Comparison of ENCODE assay signal across 1 cellular context in the genomic region with DNA sequence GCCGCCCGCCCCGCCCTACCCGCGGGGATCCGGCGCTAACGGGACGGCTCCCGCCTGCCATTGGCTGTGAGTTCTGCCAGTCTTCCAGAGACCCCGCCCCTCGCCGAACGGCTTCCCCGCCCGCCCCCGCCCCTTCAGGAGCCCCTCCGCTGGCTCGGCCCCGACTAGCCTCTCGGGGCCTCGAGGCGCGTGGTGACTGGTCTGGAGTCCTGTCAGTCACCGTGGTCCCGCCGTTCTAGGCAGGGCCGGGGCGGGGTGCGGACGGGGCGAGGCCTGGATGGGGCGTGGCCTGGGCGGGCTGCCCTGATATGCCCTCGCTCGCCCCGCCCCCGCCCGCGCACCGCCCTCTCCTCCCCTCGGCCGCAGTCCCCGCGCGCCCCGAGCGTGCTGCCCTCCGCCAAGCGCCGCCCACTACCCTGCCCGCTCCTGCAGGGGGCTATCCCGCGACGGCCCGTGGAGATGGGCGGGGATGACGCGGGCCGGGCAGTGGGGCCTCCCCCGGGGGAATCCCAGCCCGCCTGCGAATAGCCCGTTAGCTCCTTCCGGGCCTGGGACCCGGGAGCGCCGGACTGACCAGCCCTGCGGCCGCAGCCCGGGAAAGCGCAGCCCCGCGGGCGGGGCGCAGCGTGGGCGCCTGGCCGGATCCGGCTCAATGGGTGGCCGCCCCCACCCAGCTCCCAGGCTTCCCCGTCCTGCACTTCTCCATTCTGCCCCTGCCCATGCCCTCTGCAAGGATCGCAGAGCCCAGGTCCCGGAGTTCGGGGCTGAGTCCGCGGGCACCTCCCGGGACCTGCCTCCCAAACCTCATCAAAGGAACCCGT.
TF ChIP-seq lines count a peak whose summit lies in the region.

No MANE protein-coding gene starts in this region.

TF ChIP-seq in HepG2, 621 proteins besides CTCF, POLR2A, EP300 and RAD21 (continued from another document and continues in another):
- TF ChIP-seq, protein P1, sequence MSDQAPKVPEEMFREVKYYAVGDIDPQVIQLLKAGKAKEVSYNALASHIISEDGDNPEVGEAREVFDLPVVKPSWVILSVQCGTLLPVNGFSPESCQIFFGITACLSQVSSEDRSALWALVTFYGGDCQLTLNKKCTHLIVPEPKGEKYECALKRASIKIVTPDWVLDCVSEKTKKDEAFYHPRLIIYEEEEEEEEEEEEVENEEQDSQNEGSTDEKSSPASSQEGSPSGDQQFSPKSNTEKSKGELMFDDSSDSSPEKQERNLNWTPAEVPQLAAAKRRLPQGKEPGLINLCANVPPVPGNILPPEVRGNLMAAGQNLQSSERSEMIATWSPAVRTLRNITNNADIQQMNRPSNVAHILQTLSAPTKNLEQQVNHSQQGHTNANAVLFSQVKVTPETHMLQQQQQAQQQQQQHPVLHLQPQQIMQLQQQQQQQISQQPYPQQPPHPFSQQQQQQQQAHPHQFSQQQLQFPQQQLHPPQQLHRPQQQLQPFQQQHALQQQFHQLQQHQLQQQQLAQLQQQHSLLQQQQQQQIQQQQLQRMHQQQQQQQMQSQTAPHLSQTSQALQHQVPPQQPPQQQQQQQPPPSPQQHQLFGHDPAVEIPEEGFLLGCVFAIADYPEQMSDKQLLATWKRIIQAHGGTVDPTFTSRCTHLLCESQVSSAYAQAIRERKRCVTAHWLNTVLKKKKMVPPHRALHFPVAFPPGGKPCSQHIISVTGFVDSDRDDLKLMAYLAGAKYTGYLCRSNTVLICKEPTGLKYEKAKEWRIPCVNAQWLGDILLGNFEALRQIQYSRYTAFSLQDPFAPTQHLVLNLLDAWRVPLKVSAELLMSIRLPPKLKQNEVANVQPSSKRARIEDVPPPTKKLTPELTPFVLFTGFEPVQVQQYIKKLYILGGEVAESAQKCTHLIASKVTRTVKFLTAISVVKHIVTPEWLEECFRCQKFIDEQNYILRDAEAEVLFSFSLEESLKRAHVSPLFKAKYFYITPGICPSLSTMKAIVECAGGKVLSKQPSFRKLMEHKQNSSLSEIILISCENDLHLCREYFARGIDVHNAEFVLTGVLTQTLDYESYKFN (CRISPR knock-in tag; conservative IDR thresholded peaks at IDR 0.05) = peak; percentile 63
- no peak for TF ChIP-seq HMGA1 (CRISPR knock-in tag; conservative IDR thresholded peaks at IDR 0.05)
- TF ChIP-seq, protein P2, sequence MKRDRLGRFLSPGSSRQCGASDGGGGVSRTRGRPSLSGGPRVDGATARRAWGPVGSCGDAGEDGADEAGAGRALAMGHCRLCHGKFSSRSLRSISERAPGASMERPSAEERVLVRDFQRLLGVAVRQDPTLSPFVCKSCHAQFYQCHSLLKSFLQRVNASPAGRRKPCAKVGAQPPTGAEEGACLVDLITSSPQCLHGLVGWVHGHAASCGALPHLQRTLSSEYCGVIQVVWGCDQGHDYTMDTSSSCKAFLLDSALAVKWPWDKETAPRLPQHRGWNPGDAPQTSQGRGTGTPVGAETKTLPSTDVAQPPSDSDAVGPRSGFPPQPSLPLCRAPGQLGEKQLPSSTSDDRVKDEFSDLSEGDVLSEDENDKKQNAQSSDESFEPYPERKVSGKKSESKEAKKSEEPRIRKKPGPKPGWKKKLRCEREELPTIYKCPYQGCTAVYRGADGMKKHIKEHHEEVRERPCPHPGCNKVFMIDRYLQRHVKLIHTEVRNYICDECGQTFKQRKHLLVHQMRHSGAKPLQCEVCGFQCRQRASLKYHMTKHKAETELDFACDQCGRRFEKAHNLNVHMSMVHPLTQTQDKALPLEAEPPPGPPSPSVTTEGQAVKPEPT (CRISPR knock-in tag; IDR thresholded peaks at IDR 0.05; ENCODE audit: low read depth) = no peak
- no peak; the same call in 1 of the 2 replicates for TF ChIP-seq PITX1 (CRISPR knock-in tag; IDR thresholded peaks at IDR 0.05)
- TF ChIP-seq SP2 (CRISPR knock-in tag; IDR thresholded peaks at IDR 0.05) = peak; percentile 93
- TF ChIP-seq, protein P3, sequence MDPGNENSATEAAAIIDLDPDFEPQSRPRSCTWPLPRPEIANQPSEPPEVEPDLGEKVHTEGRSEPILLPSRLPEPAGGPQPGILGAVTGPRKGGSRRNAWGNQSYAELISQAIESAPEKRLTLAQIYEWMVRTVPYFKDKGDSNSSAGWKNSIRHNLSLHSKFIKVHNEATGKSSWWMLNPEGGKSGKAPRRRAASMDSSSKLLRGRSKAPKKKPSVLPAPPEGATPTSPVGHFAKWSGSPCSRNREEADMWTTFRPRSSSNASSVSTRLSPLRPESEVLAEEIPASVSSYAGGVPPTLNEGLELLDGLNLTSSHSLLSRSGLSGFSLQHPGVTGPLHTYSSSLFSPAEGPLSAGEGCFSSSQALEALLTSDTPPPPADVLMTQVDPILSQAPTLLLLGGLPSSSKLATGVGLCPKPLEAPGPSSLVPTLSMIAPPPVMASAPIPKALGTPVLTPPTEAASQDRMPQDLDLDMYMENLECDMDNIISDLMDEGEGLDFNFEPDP (CRISPR knock-in tag; conservative IDR thresholded peaks at IDR 0.05) = no peak
- TF ChIP-seq CHCHD3 (CRISPR knock-in tag; IDR thresholded peaks at IDR 0.05) = no peak
- TF ChIP-seq, protein P4, sequence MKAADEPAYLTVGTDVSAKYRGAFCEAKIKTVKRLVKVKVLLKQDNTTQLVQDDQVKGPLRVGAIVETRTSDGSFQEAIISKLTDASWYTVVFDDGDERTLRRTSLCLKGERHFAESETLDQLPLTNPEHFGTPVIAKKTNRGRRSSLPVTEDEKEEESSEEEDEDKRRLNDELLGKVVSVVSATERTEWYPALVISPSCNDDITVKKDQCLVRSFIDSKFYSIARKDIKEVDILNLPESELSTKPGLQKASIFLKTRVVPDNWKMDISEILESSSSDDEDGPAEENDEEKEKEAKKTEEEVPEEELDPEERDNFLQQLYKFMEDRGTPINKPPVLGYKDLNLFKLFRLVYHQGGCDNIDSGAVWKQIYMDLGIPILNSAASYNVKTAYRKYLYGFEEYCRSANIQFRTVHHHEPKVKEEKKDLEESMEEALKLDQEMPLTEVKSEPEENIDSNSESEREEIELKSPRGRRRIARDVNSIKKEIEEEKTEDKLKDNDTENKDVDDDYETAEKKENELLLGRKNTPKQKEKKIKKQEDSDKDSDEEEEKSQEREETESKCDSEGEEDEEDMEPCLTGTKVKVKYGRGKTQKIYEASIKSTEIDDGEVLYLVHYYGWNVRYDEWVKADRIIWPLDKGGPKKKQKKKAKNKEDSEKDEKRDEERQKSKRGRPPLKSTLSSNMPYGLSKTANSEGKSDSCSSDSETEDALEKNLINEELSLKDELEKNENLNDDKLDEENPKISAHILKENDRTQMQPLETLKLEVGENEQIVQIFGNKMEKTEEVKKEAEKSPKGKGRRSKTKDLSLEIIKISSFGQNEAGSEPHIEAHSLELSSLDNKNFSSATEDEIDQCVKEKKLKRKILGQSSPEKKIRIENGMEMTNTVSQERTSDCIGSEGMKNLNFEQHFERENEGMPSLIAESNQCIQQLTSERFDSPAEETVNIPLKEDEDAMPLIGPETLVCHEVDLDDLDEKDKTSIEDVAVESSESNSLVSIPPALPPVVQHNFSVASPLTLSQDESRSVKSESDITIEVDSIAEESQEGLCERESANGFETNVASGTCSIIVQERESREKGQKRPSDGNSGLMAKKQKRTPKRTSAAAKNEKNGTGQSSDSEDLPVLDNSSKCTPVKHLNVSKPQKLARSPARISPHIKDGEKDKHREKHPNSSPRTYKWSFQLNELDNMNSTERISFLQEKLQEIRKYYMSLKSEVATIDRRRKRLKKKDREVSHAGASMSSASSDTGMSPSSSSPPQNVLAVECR (CRISPR knock-in tag; IDR thresholded peaks at IDR 0.05; ENCODE audit: borderline replicate concordance) = peak; percentile 79; the same call in 1 of the 2 replicates
- no peak for TF ChIP-seq ZNF614 (CRISPR knock-in tag; IDR thresholded peaks at IDR 0.05; ENCODE audit: borderline replicate concordance)
- TF ChIP-seq ZNF121 (CRISPR knock-in tag; IDR thresholded peaks at IDR 0.05) = no peak
- TF ChIP-seq, protein P5, sequence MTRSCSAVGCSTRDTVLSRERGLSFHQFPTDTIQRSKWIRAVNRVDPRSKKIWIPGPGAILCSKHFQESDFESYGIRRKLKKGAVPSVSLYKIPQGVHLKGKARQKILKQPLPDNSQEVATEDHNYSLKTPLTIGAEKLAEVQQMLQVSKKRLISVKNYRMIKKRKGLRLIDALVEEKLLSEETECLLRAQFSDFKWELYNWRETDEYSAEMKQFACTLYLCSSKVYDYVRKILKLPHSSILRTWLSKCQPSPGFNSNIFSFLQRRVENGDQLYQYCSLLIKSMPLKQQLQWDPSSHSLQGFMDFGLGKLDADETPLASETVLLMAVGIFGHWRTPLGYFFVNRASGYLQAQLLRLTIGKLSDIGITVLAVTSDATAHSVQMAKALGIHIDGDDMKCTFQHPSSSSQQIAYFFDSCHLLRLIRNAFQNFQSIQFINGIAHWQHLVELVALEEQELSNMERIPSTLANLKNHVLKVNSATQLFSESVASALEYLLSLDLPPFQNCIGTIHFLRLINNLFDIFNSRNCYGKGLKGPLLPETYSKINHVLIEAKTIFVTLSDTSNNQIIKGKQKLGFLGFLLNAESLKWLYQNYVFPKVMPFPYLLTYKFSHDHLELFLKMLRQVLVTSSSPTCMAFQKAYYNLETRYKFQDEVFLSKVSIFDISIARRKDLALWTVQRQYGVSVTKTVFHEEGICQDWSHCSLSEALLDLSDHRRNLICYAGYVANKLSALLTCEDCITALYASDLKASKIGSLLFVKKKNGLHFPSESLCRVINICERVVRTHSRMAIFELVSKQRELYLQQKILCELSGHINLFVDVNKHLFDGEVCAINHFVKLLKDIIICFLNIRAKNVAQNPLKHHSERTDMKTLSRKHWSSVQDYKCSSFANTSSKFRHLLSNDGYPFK (CRISPR knock-in tag; IDR thresholded peaks at IDR 0.05; ENCODE audit: borderline replicate concordance) = no peak
- TF ChIP-seq, protein P6, sequence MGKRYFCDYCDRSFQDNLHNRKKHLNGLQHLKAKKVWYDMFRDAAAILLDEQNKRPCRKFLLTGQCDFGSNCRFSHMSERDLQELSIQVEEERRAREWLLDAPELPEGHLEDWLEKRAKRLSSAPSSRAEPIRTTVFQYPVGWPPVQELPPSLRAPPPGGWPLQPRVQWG (CRISPR knock-in tag; IDR thresholded peaks at IDR 0.05; ENCODE audit: borderline replicate concordance, low read depth) = no peak
- no peak for TF ChIP-seq LCORL (IDR thresholded peaks at IDR 0.05)
- no peak for TF ChIP-seq LCORL (CRISPR knock-in tag; IDR thresholded peaks at IDR 0.05)
- no peak for TF ChIP-seq HNRNPUL1 (IDR thresholded peaks at IDR 0.05; ENCODE audit: low read depth, low read length)
- TF ChIP-seq RFX3 (CRISPR knock-in tag; IDR thresholded peaks at IDR 0.05) = no peak
- TF ChIP-seq ARNT (IDR thresholded peaks at IDR 0.05) = no peak
- no peak for TF ChIP-seq ZKSCAN1 (IDR thresholded peaks at IDR 0.05; ENCODE audit: low read length)
- TF ChIP-seq CHD4 (IDR thresholded peaks at IDR 0.05; ENCODE audit: borderline replicate concordance, low read length) = no peak
- TF ChIP-seq SPEN (CRISPR knock-in tag; IDR thresholded peaks at IDR 0.05; ENCODE audit: low read depth) = peak; percentile 39
- no peak for TF ChIP-seq ZBTB42 (CRISPR knock-in tag; IDR thresholded peaks at IDR 0.05)
- TF ChIP-seq, protein P7, sequence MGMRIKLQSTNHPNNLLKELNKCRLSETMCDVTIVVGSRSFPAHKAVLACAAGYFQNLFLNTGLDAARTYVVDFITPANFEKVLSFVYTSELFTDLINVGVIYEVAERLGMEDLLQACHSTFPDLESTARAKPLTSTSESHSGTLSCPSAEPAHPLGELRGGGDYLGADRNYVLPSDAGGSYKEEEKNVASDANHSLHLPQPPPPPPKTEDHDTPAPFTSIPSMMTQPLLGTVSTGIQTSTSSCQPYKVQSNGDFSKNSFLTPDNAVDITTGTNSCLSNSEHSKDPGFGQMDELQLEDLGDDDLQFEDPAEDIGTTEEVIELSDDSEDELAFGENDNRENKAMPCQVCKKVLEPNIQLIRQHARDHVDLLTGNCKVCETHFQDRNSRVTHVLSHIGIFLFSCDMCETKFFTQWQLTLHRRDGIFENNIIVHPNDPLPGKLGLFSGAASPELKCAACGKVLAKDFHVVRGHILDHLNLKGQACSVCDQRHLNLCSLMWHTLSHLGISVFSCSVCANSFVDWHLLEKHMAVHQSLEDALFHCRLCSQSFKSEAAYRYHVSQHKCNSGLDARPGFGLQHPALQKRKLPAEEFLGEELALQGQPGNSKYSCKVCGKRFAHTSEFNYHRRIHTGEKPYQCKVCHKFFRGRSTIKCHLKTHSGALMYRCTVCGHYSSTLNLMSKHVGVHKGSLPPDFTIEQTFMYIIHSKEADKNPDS (CRISPR knock-in tag; IDR thresholded peaks at IDR 0.05) = no peak
- no peak for TF ChIP-seq SCMH1 (CRISPR knock-in tag; IDR thresholded peaks at IDR 0.05; ENCODE audit: borderline replicate concordance)
- TF ChIP-seq TOPORS (CRISPR knock-in tag; IDR thresholded peaks at IDR 0.05) = no peak
- no peak for TF ChIP-seq ZNF17 (CRISPR knock-in tag; IDR thresholded peaks at IDR 0.05)
- TF ChIP-seq NFE2L1 (CRISPR knock-in tag; IDR thresholded peaks at IDR 0.05; ENCODE audit: borderline replicate concordance) = no peak
- no peak for TF ChIP-seq ZNF75D (CRISPR knock-in tag; IDR thresholded peaks at IDR 0.05; ENCODE audit: borderline replicate concordance)
- TF ChIP-seq, protein P8, sequence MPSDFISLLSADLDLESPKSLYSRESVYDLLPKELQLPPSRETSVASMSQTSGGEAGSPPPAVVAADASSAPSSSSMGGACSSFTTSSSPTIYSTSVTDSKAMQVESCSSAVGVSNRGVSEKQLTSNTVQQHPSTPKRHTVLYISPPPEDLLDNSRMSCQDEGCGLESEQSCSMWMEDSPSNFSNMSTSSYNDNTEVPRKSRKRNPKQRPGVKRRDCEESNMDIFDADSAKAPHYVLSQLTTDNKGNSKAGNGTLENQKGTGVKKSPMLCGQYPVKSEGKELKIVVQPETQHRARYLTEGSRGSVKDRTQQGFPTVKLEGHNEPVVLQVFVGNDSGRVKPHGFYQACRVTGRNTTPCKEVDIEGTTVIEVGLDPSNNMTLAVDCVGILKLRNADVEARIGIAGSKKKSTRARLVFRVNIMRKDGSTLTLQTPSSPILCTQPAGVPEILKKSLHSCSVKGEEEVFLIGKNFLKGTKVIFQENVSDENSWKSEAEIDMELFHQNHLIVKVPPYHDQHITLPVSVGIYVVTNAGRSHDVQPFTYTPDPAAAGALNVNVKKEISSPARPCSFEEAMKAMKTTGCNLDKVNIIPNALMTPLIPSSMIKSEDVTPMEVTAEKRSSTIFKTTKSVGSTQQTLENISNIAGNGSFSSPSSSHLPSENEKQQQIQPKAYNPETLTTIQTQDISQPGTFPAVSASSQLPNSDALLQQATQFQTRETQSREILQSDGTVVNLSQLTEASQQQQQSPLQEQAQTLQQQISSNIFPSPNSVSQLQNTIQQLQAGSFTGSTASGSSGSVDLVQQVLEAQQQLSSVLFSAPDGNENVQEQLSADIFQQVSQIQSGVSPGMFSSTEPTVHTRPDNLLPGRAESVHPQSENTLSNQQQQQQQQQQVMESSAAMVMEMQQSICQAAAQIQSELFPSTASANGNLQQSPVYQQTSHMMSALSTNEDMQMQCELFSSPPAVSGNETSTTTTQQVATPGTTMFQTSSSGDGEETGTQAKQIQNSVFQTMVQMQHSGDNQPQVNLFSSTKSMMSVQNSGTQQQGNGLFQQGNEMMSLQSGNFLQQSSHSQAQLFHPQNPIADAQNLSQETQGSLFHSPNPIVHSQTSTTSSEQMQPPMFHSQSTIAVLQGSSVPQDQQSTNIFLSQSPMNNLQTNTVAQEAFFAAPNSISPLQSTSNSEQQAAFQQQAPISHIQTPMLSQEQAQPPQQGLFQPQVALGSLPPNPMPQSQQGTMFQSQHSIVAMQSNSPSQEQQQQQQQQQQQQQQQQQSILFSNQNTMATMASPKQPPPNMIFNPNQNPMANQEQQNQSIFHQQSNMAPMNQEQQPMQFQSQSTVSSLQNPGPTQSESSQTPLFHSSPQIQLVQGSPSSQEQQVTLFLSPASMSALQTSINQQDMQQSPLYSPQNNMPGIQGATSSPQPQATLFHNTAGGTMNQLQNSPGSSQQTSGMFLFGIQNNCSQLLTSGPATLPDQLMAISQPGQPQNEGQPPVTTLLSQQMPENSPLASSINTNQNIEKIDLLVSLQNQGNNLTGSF (CRISPR knock-in tag; IDR thresholded peaks at IDR 0.05) = no peak
- no peak for TF ChIP-seq BORCS8-MEF2B (CRISPR knock-in tag; IDR thresholded peaks at IDR 0.05)
- no peak for TF ChIP-seq NCOA5 (CRISPR knock-in tag; IDR thresholded peaks at IDR 0.05)
- no peak for TF ChIP-seq HOXA9 (CRISPR knock-in tag; IDR thresholded peaks at IDR 0.05; ENCODE audit: borderline replicate concordance)
- no peak for TF ChIP-seq NR2F2 (IDR thresholded peaks at IDR 0.05; ENCODE audit: borderline replicate concordance, low read depth)
- TF ChIP-seq ZBTB3 (CRISPR knock-in tag; IDR thresholded peaks at IDR 0.05; ENCODE audit: borderline replicate concordance, low read depth) = no peak
